1 cellular context compared by ENCODE assay signal in genomic region chr3:168121175-168121853, GRCh38.
TF ChIP-seq lines count a peak whose summit lies in the region.

No MANE protein-coding gene starts in this region.

TF ChIP-seq in WTC11, 78 proteins besides CTCF, POLR2A, EP300 and RAD21 (continued from another document):
- TF ChIP-seq FOXP4 (CRISPR knock-in tag; IDR thresholded peaks at IDR 0.05) (no peak), ZNF263 (CRISPR knock-in tag; IDR thresholded peaks at IDR 0.05; ENCODE audit: low read depth) (no peak)
